ENCODE assay signal across 8 cellular contexts in the genomic region with DNA sequence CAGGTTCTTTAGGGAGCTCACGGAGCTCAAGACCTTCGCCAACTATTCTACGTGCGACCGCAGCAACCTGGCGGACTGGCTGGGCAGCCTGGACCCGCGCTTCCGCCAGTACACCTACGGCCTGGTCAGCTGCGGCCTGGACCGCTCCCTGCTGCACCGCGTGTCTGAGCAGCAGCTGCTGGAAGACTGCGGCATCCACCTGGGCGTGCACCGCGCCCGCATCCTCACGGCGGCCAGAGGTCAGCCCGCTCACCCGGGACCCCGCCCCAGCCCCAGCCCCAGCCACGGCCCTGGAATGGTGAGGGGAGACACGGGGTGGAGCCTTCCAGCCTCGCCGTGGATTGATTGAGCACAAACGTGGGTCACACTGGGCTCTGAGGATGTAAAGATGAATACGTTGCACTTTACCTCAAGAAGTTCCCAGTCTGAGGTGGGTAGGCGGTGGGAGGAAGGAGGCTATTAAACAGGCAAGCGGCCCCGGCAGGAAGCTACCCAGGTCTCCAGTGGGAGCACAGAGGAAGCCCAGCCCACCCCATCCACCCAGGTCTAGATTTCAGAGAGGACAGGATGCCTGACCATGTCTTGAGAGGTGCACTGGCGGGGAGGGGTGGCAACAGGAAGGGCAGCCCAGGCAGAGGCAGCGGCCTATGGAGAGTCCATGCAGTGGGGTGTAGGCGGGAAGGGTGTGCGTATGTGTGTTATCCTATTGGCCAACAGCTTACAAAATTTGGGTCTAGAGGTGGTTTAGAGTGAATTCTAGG. TPM values are rescaled to one million over a fixed set of nuclear protein-coding genes. Genes with fewer than 3 reads are reported as not detected.
DNase-seq lines count a peak whose midpoint lies in the region; ATAC-seq and TF ChIP-seq lines count a peak whose summit lies in the region.

No MANE protein-coding gene starts in this region.

- TF ChIP-seq CTCF in OCI-LY1 (IDR thresholded peaks at IDR 0.05; ENCODE audit: low read length) (no peak), smooth muscle cell (IDR thresholded peaks at IDR 0.05; ENCODE audit: borderline replicate concordance, insufficient read depth, poor library complexity, severe bottlenecking) (no peak)

- H3K9ac ChIP-seq in OCI-LY1 (ENCODE audit: low read length) (no peak overlapping the region), smooth muscle cell (ENCODE audit: low read depth) (no peak overlapping the region)

- H3K79me2 ChIP-seq in OCI-LY1 (ENCODE audit: insufficient read depth, low read length) (no peaks in the 10 kb centered on the region), smooth muscle cell (ENCODE audit: low read depth) (no peaks in the 10 kb centered on the region)

- H3K4me3 ChIP-seq in OCI-LY1 (ENCODE audit: low read depth, low read length, poor library complexity, severe bottlenecking) (peak overlapping the region; percentile 48), smooth muscle cell (peak overlapping the region; percentile 32)

- peak overlapping the region; percentile 59; the same call in 1 of the 2 replicates for H3K4me2 ChIP-seq in OCI-LY1 (ENCODE audit: low read length)
- H3K4me2 ChIP-seq in smooth muscle cell = peak overlapping the region; percentile 62

- DNase-seq in left cardiac atrium = no peak
- DNase-seq in smooth muscle cell (lab: John Stamatoyannopoulos, UW; ENCODE audit: unreplicated experiment) = no peak
- no peak for DNase-seq in germinal center (ENCODE audit: low spot score)
- DNase-seq in UCSD-AML1 (lab: John Stamatoyannopoulos, UW; ENCODE audit: unreplicated experiment) = no peak

- intact Hi-C loops in left cardiac atrium (cut with DNase I) = no loop called here

- no peak overlapping the region for H3K27ac ChIP-seq in OCI-LY1 (ENCODE audit: low read depth, low read length, poor library complexity, severe bottlenecking)
- no peak overlapping the region for H3K27ac ChIP-seq in smooth muscle cell (ENCODE audit: low read depth)

- H3K4me1 ChIP-seq in OCI-LY1 (ENCODE audit: insufficient read depth, low read length, severe bottlenecking) = no peaks in the 10 kb centered on the region
- H3K4me1 ChIP-seq in smooth muscle cell (ENCODE audit: low read depth) = no peaks in the 10 kb centered on the region

- H3K27me3 ChIP-seq in OCI-LY1 (ENCODE audit: insufficient read depth, low read length) (peaks cover 10% of the 10 kb centered on the region; the same call in 1 of the 2 replicates), smooth muscle cell (ENCODE audit: low read depth) (peaks cover 27% of the 10 kb centered on the region)

- H3K36me3 ChIP-seq in OCI-LY1 (ENCODE audit: insufficient read depth, low read length) (no peaks in the 10 kb centered on the region), smooth muscle cell (ENCODE audit: low read depth) (peaks cover 8% of the 10 kb centered on the region)

- no peaks in the 10 kb centered on the region for H3F3A ChIP-seq in OCI-LY1 (ENCODE audit: insufficient read depth, low read length)
- no peaks in the 10 kb centered on the region for H3F3A ChIP-seq in smooth muscle cell (ENCODE audit: low read depth)

- no peaks in the 10 kb centered on the region for H3K9me2 ChIP-seq in OCI-LY1 (ENCODE audit: low read depth, low read length)

- WGBS in smooth muscle cell (ENCODE audit: low lambda C conversion rate) = 65% methylated on average over 37 of the region's 37 CpGs

- ATAC-seq in GM21423 (IDR thresholded peaks at IDR 0.05; ENCODE audit: unreplicated experiment) (peak; percentile 26), left cardiac atrium (peak; percentile 41 to 46), GM21526 (IDR thresholded peaks at IDR 0.05; ENCODE audit: low FRiP score, unreplicated experiment) (no peak), GM18868 (IDR thresholded peaks at IDR 0.05; ENCODE audit: unreplicated experiment) (no peak)

- H4K20me1 ChIP-seq in OCI-LY1 (ENCODE audit: insufficient read depth, low read length) = no peaks in the 10 kb centered on the region
- H4K20me1 ChIP-seq in smooth muscle cell (ENCODE audit: low read depth) = peaks cover 45% of the 10 kb centered on the region

- H3K9me3 ChIP-seq in OCI-LY1 (ENCODE audit: low read length) (no peaks in the 10 kb centered on the region), smooth muscle cell (replicated peaks; ENCODE audit: low read depth) (no peaks in the 10 kb centered on the region)

- H2AFZ ChIP-seq in OCI-LY1 (ENCODE audit: low read length) (no peak overlapping the region), smooth muscle cell (ENCODE audit: low read depth) (no peak overlapping the region)

RNA-seq across cellular contexts. Expression of a gene that starts 13.7 kb away (rescaled TPM):
- total RNA-seq in left cardiac atrium = 10 to 100 TPM in 1 of 2 donors, 1 to 10 TPM in 1; 6.1 to 10.3 TPM
- 8.2 and 13.4 TPM in 2 replicates for total RNA-seq in smooth muscle cell
- polyA plus RNA-seq in smooth muscle cell = 8.3 and 8.7 TPM in 2 replicates

RNA-seq across cellular contexts. Expression of a gene that starts 15.1 kb away (rescaled TPM):
- total RNA-seq in left cardiac atrium = 10 to 100 TPM; 14.3 to 24.3 TPM
- total RNA-seq in smooth muscle cell = 60.3 and 90.5 TPM in 2 replicates
- 71.2 and 90.3 TPM in 2 replicates for polyA plus RNA-seq in smooth muscle cell

RNA-seq across cellular contexts. Expression of a gene that starts 20.2 kb away (rescaled TPM):
- not detected for total RNA-seq in left cardiac atrium
- total RNA-seq in smooth muscle cell = not detected in 2 replicates
- polyA plus RNA-seq in smooth muscle cell = not detected in 2 replicates

RNA-seq across cellular contexts. Expression of a gene that starts 20.8 kb away (rescaled TPM):
- total RNA-seq in left cardiac atrium (1 to 10 TPM; 7.0 to 9.9 TPM), smooth muscle cell (5.1 and 20.9 TPM in 2 replicates)
- polyA plus RNA-seq in smooth muscle cell = 7.0 and 10.3 TPM in 2 replicates

RNA-seq across cellular contexts. Expression of a gene that starts 27.9 kb away (rescaled TPM):
- total RNA-seq in left cardiac atrium (100 to 1,000 TPM in 1 of 2 donors, 10 to 100 TPM in 1; 96.3 to 107 TPM), smooth muscle cell (52.6 and 55.0 TPM in 2 replicates)
- 82.9 and 83.2 TPM in 2 replicates for polyA plus RNA-seq in smooth muscle cell

Comparison
In these comparisons a context has a peak if more than half of its experiments do, and no peak if none do; other contexts are left out.
1. ATAC-seq: peak in GM21423 (single experiment) and left cardiac atrium (2 of 2); none in GM21526 (single experiment) and GM18868 (single experiment).